Comparison of ENCODE assay signal across 7 cellular contexts in genomic region chr7:73570521-73570920, GRCh38. TPM values are rescaled to one million over a fixed set of nuclear protein-coding genes. Genes with fewer than 3 reads are reported as not detected.
"Had no signal": no experiment of that assay in that cellular context is flagged by ENCODE, and none has a peak within 500 bp of the region (broad histone marks: within the 10 kb centered on the region; RNA-seq: fewer than 3 reads in every experiment).

No MANE protein-coding gene starts in this region.

- DNase-seq: H9, HCEC 1CT had no signal

- H3K4me3 ChIP-seq: GM23338 had no signal

- FAIRE-seq: H1, H54, HTR-8/SVneo had no signal

- H3K4me2 ChIP-seq: GM23338 had no signal

- H2AFZ ChIP-seq: GM23338 had no signal

- ATAC-seq: GM23338 had no signal

RNA-seq across cellular contexts. Expression of gene MLXIPL, which starts 53.8 kb away (rescaled TPM):
- polyA plus RNA-seq: IgD-negative memory B cell had no signal
